Comparison of ENCODE assay signal across 22 cellular contexts in genomic region chr22:21765909-21766529, GRCh38. TPM values are rescaled to one million over a fixed set of nuclear protein-coding genes. Genes with fewer than 3 reads are reported as not detected.
A peak's percentile ranks its signal among the peaks of the same experiment; 100 is the strongest.
DNase-seq lines count a peak whose midpoint lies in the region; ATAC-seq and TF ChIP-seq lines count a peak whose summit lies in the region.
"Had no signal": no experiment of that assay in that cellular context is flagged by ENCODE, and none has a peak within 500 bp of the region (broad histone marks: within the 10 kb centered on the region; RNA-seq: fewer than 3 reads in every experiment).

No MANE protein-coding gene starts in this region.

- POLR2A ChIA-PET in RWPE1 (lab: Yijun Ruan, JAX; ENCODE audit: low non-redundant PET) = no interaction called here

- H3K4me1 Mint-ChIP-seq in activated T-cell treated with anti-CD3 and anti-CD28 coated beads, Interleukin-2, amount 50 U/mL, for 72 hours (ENCODE audit: low read depth) = peaks cover 77% of the 10 kb centered on the region
- H3K4me1 Mint-ChIP-seq in immature natural killer cell = peaks cover 92 to 96% of the 10 kb centered on the region in 2 donors
- H3K4me1 Mint-ChIP-seq in stimulated activated effector memory CD8-positive, alpha-beta T cell treated with anti-CD3 and anti-CD28 coated beads, Interleukin-12 subunit alpha, Interleukin-12 subunit beta, amount 100 ng/mL, for 72 hours = peaks cover 76% of the 10 kb centered on the region

- no peak for TF ChIP-seq CTCF in RWPE1 (conservative IDR thresholded peaks at IDR 0.05; ENCODE audit: low read depth)

- H3K27ac ChIP-seq in RWPE1 = 0 out of 2 replicates have a peak overlapping the region, but pooled peaks have one; percentile 1
- H3K27ac ChIP-seq: body of pancreas, esophagus muscularis mucosa, uterus had no signal

- H3K4me3 Mint-ChIP-seq in activated T-cell treated with anti-CD3 and anti-CD28 coated beads, Interleukin-2, amount 50 U/mL, for 72 hours = peak overlapping the region; percentile 36 to 69
- H3K4me3 Mint-ChIP-seq in immature natural killer cell = peak overlapping the region; percentile 81 to 96 (median 84)
- H3K4me3 Mint-ChIP-seq in stimulated activated effector memory CD8-positive, alpha-beta T cell treated with anti-CD3 and anti-CD28 coated beads, Interleukin-12 subunit alpha, Interleukin-12 subunit beta, amount 100 ng/mL, for 72 hours = peak overlapping the region; percentile 65

- no peak for DNase-seq in activated T-cell treated with anti-CD3 and anti-CD28 coated beads, Interleukin-2, amount 50 U/mL, for 72 hours
- DNase-seq in activated T-cell treated with anti-CD3 and anti-CD28 coated beads, Interleukin-2, amount 50 U/mL, for 48 hours = no peak
- DNase-seq in RWPE1 (ENCODE audit: low spot score) = no peak
- no peak for DNase-seq in immature natural killer cell
- no peak for DNase-seq in stimulated activated effector memory CD8-positive, alpha-beta T cell treated with anti-CD3 and anti-CD28 coated beads, Interleukin-12 subunit alpha, Interleukin-12 subunit beta, amount 100 ng/mL, for 72 hours (ENCODE audit: low spot score in 2 of 2)
- no peak for DNase-seq in dermis blood vessel endothelial cell
- DNase-seq in SHP77 treated with DMSO at 0.1 percent for 48 hours (lab: John Stamatoyannopoulos, UW) = no peak
- no peak for DNase-seq in NCI-H2196 (lab: John Stamatoyannopoulos, UW; ENCODE audit: unreplicated experiment)
- DNase-seq: activated CD4-positive, alpha-beta T cell treated with anti-CD3 and anti-CD28 coated beads, Interleukin-2, amount 50 U/mL, for 4 hours; activated T-cell treated with anti-CD3 and anti-CD28 coated beads, Interleukin-2, amount 50 U/mL, for 4 hours; BE2C; body of pancreas; effector CD8-positive, alpha-beta T cell; hypothalamus; IMR-90; islet precursor cell; MG63; NCI-H146; NCI-H524; uterus had no signal

- ATAC-seq in activated T-cell treated with anti-CD3 and anti-CD28 coated beads, Interleukin-2, amount 50 U/mL, for 72 hours (replicated peaks in 1 of 2) = no peak
- no peak for ATAC-seq in stimulated activated effector memory CD8-positive, alpha-beta T cell treated with anti-CD3 and anti-CD28 coated beads, Interleukin-12 subunit alpha, Interleukin-12 subunit beta, amount 100 ng/mL, for 72 hours
- ATAC-seq: body of pancreas had no signal

- H3K36me3 Mint-ChIP-seq in activated T-cell treated with anti-CD3 and anti-CD28 coated beads, Interleukin-2, amount 50 U/mL, for 72 hours (ENCODE audit: insufficient read depth in 2 of 2) = peaks cover 13 to 57% of the 10 kb centered on the region in 2 donors
- peaks cover 24 to 43% (median 27%) of the 10 kb centered on the region in 3 donors for H3K36me3 Mint-ChIP-seq in immature natural killer cell
- H3K36me3 Mint-ChIP-seq in stimulated activated effector memory CD8-positive, alpha-beta T cell treated with anti-CD3 and anti-CD28 coated beads, Interleukin-12 subunit alpha, Interleukin-12 subunit beta, amount 100 ng/mL, for 72 hours = peaks cover 82% of the 10 kb centered on the region

- no peaks in the 10 kb centered on the region for H3K9me3 Mint-ChIP-seq in activated T-cell treated with anti-CD3 and anti-CD28 coated beads, Interleukin-2, amount 50 U/mL, for 72 hours
- no peaks in the 10 kb centered on the region for H3K9me3 Mint-ChIP-seq in immature natural killer cell
- H3K9me3 Mint-ChIP-seq in stimulated activated effector memory CD8-positive, alpha-beta T cell treated with anti-CD3 and anti-CD28 coated beads, Interleukin-12 subunit alpha, Interleukin-12 subunit beta, amount 100 ng/mL, for 72 hours = no peaks in the 10 kb centered on the region
- H3K9me3 Mint-ChIP-seq: activated T-cell treated with anti-CD3 and anti-CD28 coated beads, Interleukin-2, amount 50 U/mL, for 4 hours; T-helper 2 cell treated with Interferon-gamma antibody and Interleukin-4, amounts not matched to agents 5 μg/mL and 100 μg/mL, for 36 hours had no signal

- no peaks in the 10 kb centered on the region for H3K27me3 Mint-ChIP-seq in activated T-cell treated with anti-CD3 and anti-CD28 coated beads, Interleukin-2, amount 50 U/mL, for 72 hours (ENCODE audit: low read depth)
- peaks cover 9 to 34% (median 25%) of the 10 kb centered on the region in 3 donors for H3K27me3 Mint-ChIP-seq in immature natural killer cell (ENCODE audit: low read depth in 3 of 3)

- no peak overlapping the region for H3K27ac Mint-ChIP-seq in activated T-cell treated with anti-CD3 and anti-CD28 coated beads, Interleukin-2, amount 50 U/mL, for 72 hours
- peak overlapping the region; percentile 98 to 100 (median 99) for H3K27ac Mint-ChIP-seq in immature natural killer cell
- peak overlapping the region; percentile 95 for H3K27ac Mint-ChIP-seq in stimulated activated effector memory CD8-positive, alpha-beta T cell treated with anti-CD3 and anti-CD28 coated beads, Interleukin-12 subunit alpha, Interleukin-12 subunit beta, amount 100 ng/mL, for 72 hours

- CTCF ChIA-PET in RWPE1 (lab: Yijun Ruan, JAX) = no interaction called here

RNA-seq across cellular contexts. Expression of gene YPEL1, which starts 30.4 kb away (rescaled TPM):
- total RNA-seq in activated T-cell treated with anti-CD3 and anti-CD28 coated beads, Interleukin-2, amount 50 U/mL, for 72 hours = 1 to 10 TPM; 2.5 to 4.4 TPM
- 100 to 1,000 TPM in 2 of 3 donors, 10 to 100 TPM in 1; 72.9 to 100 (median 100) TPM for polyA plus RNA-seq in immature natural killer cell
- 5.1 and 7.8 TPM in 2 replicates for total RNA-seq in dermis blood vessel endothelial cell
